Comparison of ENCODE assay signal across 8 cellular contexts in the genomic region with DNA sequence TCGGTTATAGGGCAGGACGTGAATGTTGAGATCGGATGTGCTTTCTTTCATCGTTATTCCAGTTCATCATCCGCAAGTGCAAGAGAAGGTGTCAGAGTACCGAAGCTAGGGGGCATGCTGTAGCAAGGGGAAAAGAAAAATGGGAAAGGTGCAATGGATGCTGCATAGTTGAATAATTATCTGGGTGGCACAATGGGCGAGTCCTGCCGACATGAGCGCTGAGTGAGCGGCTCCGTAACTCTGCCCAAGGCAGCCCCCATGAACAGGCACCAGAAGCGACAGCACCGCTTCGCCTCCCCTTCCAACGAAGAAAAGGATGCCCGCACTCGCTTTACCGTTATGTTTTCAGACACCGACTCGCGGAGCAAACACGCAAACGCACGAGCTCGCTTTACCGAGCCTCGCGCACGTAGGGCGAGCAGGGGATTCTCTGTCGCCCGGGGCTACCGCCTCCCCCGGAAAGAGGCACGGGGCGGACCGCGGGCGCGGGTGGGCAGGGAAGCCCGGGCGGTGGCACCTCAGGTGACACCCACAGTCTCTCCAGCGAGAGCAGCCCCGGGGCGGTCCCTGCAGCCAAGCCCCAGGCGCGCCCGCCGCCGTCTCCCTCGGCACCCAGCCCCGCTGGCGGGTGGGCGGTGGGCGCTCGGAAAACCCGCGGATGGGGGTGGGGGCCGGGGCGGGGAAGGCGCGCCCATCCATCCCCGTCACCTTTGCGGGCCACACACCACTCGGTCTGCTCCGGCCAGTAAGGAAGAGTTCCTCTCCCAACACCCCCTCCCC. TPM values are rescaled to one million over a fixed set of nuclear protein-coding genes. Genes with fewer than 3 reads are reported as not detected.
DNase-seq lines count a peak whose midpoint lies in the region; ATAC-seq and TF ChIP-seq lines count a peak whose summit lies in the region.

No MANE protein-coding gene starts in this region.

- H3K27ac ChIP-seq in CD4-positive, alpha-beta memory T cell (ENCODE audit: low read depth, low read length), result peak overlapping the region; percentile 88
- H3K27ac ChIP-seq in SK-N-MC (peak overlapping the region; percentile 97), temporal lobe (ENCODE audit: low read depth, low read length) (peak overlapping the region; percentile 77)

- peaks cover 10 to 12% of the 10 kb centered on the region in 2 donors for H3K27me3 Mint-ChIP-seq in CD4-positive, alpha-beta memory T cell
- H3K27me3 Mint-ChIP-seq in activated naive CD4-positive, alpha-beta T cell treated with anti-CD3 and anti-CD28 coated beads, Interleukin-2, amount 50 U/mL, for 24 hours, result peaks cover 11% of the 10 kb centered on the region
- peaks cover 3% of the 10 kb centered on the region for H3K27me3 Mint-ChIP-seq in glutamatergic neuron (ENCODE audit: unreplicated experiment)

- TF ChIP-seq CTCF in glutamatergic neuron (IDR thresholded peaks at IDR 0.05; ENCODE audit: partially characterized antibody, unreplicated experiment), result peak; percentile 23

- peak; percentile 69 to 82 (median 75) for DNase-seq in CD4-positive, alpha-beta memory T cell
- DNase-seq in MV-4-11 (lab: John Stamatoyannopoulos, UW) (peak; percentile 17), SK-N-MC (ENCODE audit: low read depth, low spot score) (no peak), glutamatergic neuron (peak; percentile 65), occipital lobe (lab: John Stamatoyannopoulos, UW) (peak; percentile 36)

- no peaks in the 10 kb centered on the region for H3K9me3 Mint-ChIP-seq in CD4-positive, alpha-beta memory T cell
- no peaks in the 10 kb centered on the region for H3K9me3 Mint-ChIP-seq in activated naive CD4-positive, alpha-beta T cell treated with anti-CD3 and anti-CD28 coated beads, Interleukin-2, amount 50 U/mL, for 24 hours
- peaks cover 8% of the 10 kb centered on the region for H3K9me3 Mint-ChIP-seq in glutamatergic neuron (ENCODE audit: unreplicated experiment)

- CTCF ChIA-PET in CD4-positive, alpha-beta memory T cell (lab: Charles Lee; ENCODE audit: partially characterized antibody), result interaction anchor here (0.5 to 4.5 kb wide), 6 partner anchors 27 to 488 kb away, joined by 4 to 36 read pairs (median 6); partner anchors contain the start of genes AK9 and FIG4

- H3K36me3 ChIP-seq in CD4-positive, alpha-beta memory T cell (ENCODE audit: insufficient read depth, low read length), result no peaks in the 10 kb centered on the region
- peaks cover 21% of the 10 kb centered on the region for H3K36me3 ChIP-seq in SK-N-MC (ENCODE audit: insufficient read depth, low read length)

- H3K27ac Mint-ChIP-seq in CD4-positive, alpha-beta memory T cell, result peak overlapping the region; percentile 24 to 90 (median 64)
- H3K27ac Mint-ChIP-seq in activated naive CD4-positive, alpha-beta T cell treated with anti-CD3 and anti-CD28 coated beads, Interleukin-2, amount 50 U/mL, for 24 hours, result peak overlapping the region; percentile 14
- H3K27ac Mint-ChIP-seq in glutamatergic neuron (ENCODE audit: unreplicated experiment), result peak overlapping the region; percentile 87

- POLR2A ChIA-PET in CD4-positive, alpha-beta memory T cell (lab: Charles Lee; ENCODE audit: partially characterized antibody), result interaction anchor here (1.4 to 3.0 kb wide), 6 partner anchors 21 to 696 kb away, joined by 3 to 14 read pairs (median 8); partner anchors contain the start of genes AK9, AMD1 and FIG4

- peak overlapping the region; percentile 82 to 92 (median 86) for H3K4me3 Mint-ChIP-seq in CD4-positive, alpha-beta memory T cell
- peak overlapping the region; percentile 82 for H3K4me3 Mint-ChIP-seq in activated naive CD4-positive, alpha-beta T cell treated with anti-CD3 and anti-CD28 coated beads, Interleukin-2, amount 50 U/mL, for 24 hours
- peak overlapping the region; percentile 95 for H3K4me3 Mint-ChIP-seq in glutamatergic neuron (ENCODE audit: unreplicated experiment)

- H3K9ac ChIP-seq in SK-N-MC (ENCODE audit: insufficient read length), result peak overlapping the region; percentile 97

- intact Hi-C loops in CD4-positive, alpha-beta memory T cell (cut with micrococcal nuclease), result loop anchor here (1.0 to 10.0 kb wide), 4 partner anchors 211 to 1884 kb away; partner anchors contain the start of genes AFG1L and AMD1

- ATAC-seq in GM21723 (IDR thresholded peaks at IDR 0.05; ENCODE audit: unreplicated experiment), result peak; percentile 42

- no peaks in the 10 kb centered on the region for H3K9me3 ChIP-seq in CD4-positive, alpha-beta memory T cell (ENCODE audit: control insufficient read depth in 1 of 2, low read length in 2 of 2)
- H3K9me3 ChIP-seq in SK-N-MC (ENCODE audit: low read depth, low read length), result no peaks in the 10 kb centered on the region

- H3K4me1 Mint-ChIP-seq in CD4-positive, alpha-beta memory T cell, result peaks cover 4 to 6% (median 5%) of the 10 kb centered on the region in 4 donors
- H3K4me1 Mint-ChIP-seq in activated naive CD4-positive, alpha-beta T cell treated with anti-CD3 and anti-CD28 coated beads, Interleukin-2, amount 50 U/mL, for 24 hours, result peaks cover 5% of the 10 kb centered on the region
- peaks cover 15% of the 10 kb centered on the region for H3K4me1 Mint-ChIP-seq in glutamatergic neuron (ENCODE audit: low read depth, unreplicated experiment)

- peak overlapping the region; percentile 77 to 92 for H3K4me3 ChIP-seq in CD4-positive, alpha-beta memory T cell (ENCODE audit: low read length in 2 of 2)
- peak overlapping the region; percentile 99 for H3K4me3 ChIP-seq in SK-N-MC

- no peaks in the 10 kb centered on the region for H3K27me3 ChIP-seq in CD4-positive, alpha-beta memory T cell (ENCODE audit: insufficient read depth, low read length)

- no peaks in the 10 kb centered on the region for H3K36me3 Mint-ChIP-seq in CD4-positive, alpha-beta memory T cell
- no peaks in the 10 kb centered on the region for H3K36me3 Mint-ChIP-seq in activated naive CD4-positive, alpha-beta T cell treated with anti-CD3 and anti-CD28 coated beads, Interleukin-2, amount 50 U/mL, for 24 hours
- no peaks in the 10 kb centered on the region for H3K36me3 Mint-ChIP-seq in glutamatergic neuron (ENCODE audit: unreplicated experiment)

- H3K4me1 ChIP-seq in CD4-positive, alpha-beta memory T cell (ENCODE audit: insufficient read depth, low read length), result peaks cover 39% of the 10 kb centered on the region

RNA-seq across cellular contexts. Expression of gene WASF1, which starts 0.7 kb away (rescaled TPM):
- under 1 TPM; 0.39 to 0.70 TPM for total RNA-seq in CD4-positive, alpha-beta memory T cell
- under 1 TPM; 0.09 to 0.13 TPM for polyA plus RNA-seq in CD4-positive, alpha-beta memory T cell
- total RNA-seq in glutamatergic neuron (ENCODE audit: unreplicated experiment) (92.7 TPM), occipital lobe (88.3 TPM), temporal lobe (116 TPM)

RNA-seq across cellular contexts. Expression of gene CDC40, which starts 1.4 kb away (rescaled TPM):
- 10 to 100 TPM; 34.4 to 38.0 TPM for total RNA-seq in CD4-positive, alpha-beta memory T cell
- polyA plus RNA-seq in CD4-positive, alpha-beta memory T cell, result 10 to 100 TPM; 20.4 to 37.4 TPM
- total RNA-seq in glutamatergic neuron (ENCODE audit: unreplicated experiment) (17.8 TPM), occipital lobe (28.2 TPM), temporal lobe (18.4 TPM)

Comparison
In these comparisons a context has a peak if more than half of its experiments do, and no peak if none do; other contexts are left out.
1. H3K27ac Mint-ChIP-seq: peak in every context shown above with its lines; median percentile 87 in glutamatergic neuron; 64 in CD4-positive, alpha-beta memory T cell; 14 in activated naive CD4-positive, alpha-beta T cell treated with anti-CD3 and anti-CD28 coated beads, Interleukin-2, amount 50 U/mL, for 24 hours.
2. RNA of gene WASF1, which starts 0.7 kb away (total RNA-seq): 116 TPM in temporal lobe (single experiment), 92.7 TPM in glutamatergic neuron (single experiment) and 88.3 TPM in occipital lobe (single experiment); 0.39 to 0.70 TPM in CD4-positive, alpha-beta memory T cell; every median in the first group is over 10 times any median in the second.
3. Peak in every context shown above with its lines, with median percentiles within 50 percentile points of each other: H3K27ac ChIP-seq and H3K4me3 Mint-ChIP-seq.